1 cellular context compared by ENCODE assay signal in genomic region chr16:30464078-30464477, GRCh38.
TF ChIP-seq lines count a peak whose summit lies in the region.

No MANE protein-coding gene starts in this region.

TF ChIP-seq in H1, 55 proteins besides CTCF, POLR2A, EP300 and RAD21:
- TF ChIP-seq ASH2L (IDR thresholded peaks at IDR 0.05; ENCODE audit: low read length) = no peak
- TF ChIP-seq EGR1 (IDR thresholded peaks at IDR 0.05; ENCODE audit: borderline replicate concordance, low read depth, low read length) = no peak
- TF ChIP-seq CHD1 (IDR thresholded peaks at IDR 0.05; ENCODE audit: low read depth, low read length) = no peak
- no peak for TF ChIP-seq TAF7 (optimal IDR thresholded peaks at IDR 0.05; ENCODE audit: borderline replicate concordance, low read depth, low read length)
- TF ChIP-seq ATF3 (IDR thresholded peaks at IDR 0.05; ENCODE audit: insufficient read depth, low read depth, low read length) = no peak
